Comparison of ENCODE assay signal across 12 cellular contexts in genomic region chr10:90418869-90419652, GRCh38.
DNase-seq lines count a peak whose midpoint lies in the region; TF ChIP-seq lines count a peak whose summit lies in the region.
"Had no signal": no experiment of that assay in that cellular context is flagged by ENCODE, and none has a peak within 500 bp of the region (broad histone marks: within the 10 kb centered on the region; RNA-seq: fewer than 3 reads in every experiment).

No MANE protein-coding gene starts in this region.

- H3K4me1 ChIP-seq in A673 (ENCODE audit: insufficient read depth, low read length, poor library complexity, severe bottlenecking) = no peaks in the 10 kb centered on the region
- H3K4me1 ChIP-seq: neural progenitor cell had no signal

- no TSS peak for BruUV-seq in A673 (replicated peaks; lab: Mats Ljungman, UMichigan)

- no peaks in the 10 kb centered on the region for H3K27me3 ChIP-seq in A673 (replicated peaks; ENCODE audit: insufficient read depth, low read depth, low read length, poor library complexity)
- H3K27me3 ChIP-seq: neural progenitor cell had no signal

- CTCF ChIA-PET in A673 (lab: Charles Lee) = no interaction called here

- intact Hi-C loops in A673 (cut with micrococcal nuclease; ENCODE audit: unreplicated experiment) = no loop called here

- DNase-seq in HS-27A (ENCODE audit: low read depth) (peak; percentile 42), T1000 (lab: John Stamatoyannopoulos, UW) (peak; percentile 27), foreskin fibroblast (peak; percentile 88 to 93), smooth muscle cell of the brain vasculature (ENCODE audit: low read depth, low spot score) (peak; percentile 55), KBM-7 (no peak), A673 (ENCODE audit: low spot score) (no peak), foreskin melanocyte (no peak)
- DNase-seq: activated CD4-positive, alpha-beta T cell treated with anti-CD3 and anti-CD28 coated beads, Interleukin-2, amount 50 U/mL, for 4 hours; effector CD8-positive, alpha-beta T cell; NCI-H524; stimulated activated CD4-positive, alpha-beta T cell treated with anti-CD3 and anti-CD28 coated beads, Interleukin-4, amount 100 ng/mL, for 24 hours had no signal

- H3K9me3 ChIP-seq in A673 (ENCODE audit: low read depth, low read length, poor library complexity, severe bottlenecking) = no peaks in the 10 kb centered on the region

- no peak for TF ChIP-seq CTCF in foreskin fibroblast (IDR thresholded peaks at IDR 0.05; ENCODE audit: low read depth, low read length)
- TF ChIP-seq CTCF in A673 (conservative IDR thresholded peaks at IDR 0.05; ENCODE audit: low read depth, low read length) = no peak

- H3K36me3 ChIP-seq in A673 (ENCODE audit: insufficient read depth, low read length, poor library complexity, severe bottlenecking) = no peaks in the 10 kb centered on the region
- H3K36me3 ChIP-seq: neural progenitor cell had no signal

- H3K4me3 ChIP-seq in foreskin fibroblast (ENCODE audit: low read depth in 1 of 2, low read length in 2 of 2) = no peak overlapping the region
- H3K4me3 ChIP-seq in A673 (ENCODE audit: low read depth, low read length, poor library complexity, severe bottlenecking) = no peak overlapping the region
- H3K4me3 ChIP-seq: neural progenitor cell had no signal

- POLR2A ChIA-PET in A673 (lab: Charles Lee; ENCODE audit: low non-redundant PET) = no interaction called here

- in situ Hi-C loops in KBM-7 (cut with MboI; ENCODE audit: low pct_unique_long_range_greater_than_20kb, low sequenced_read_pairs) = no loop called here

- no peak overlapping the region for H3K27ac ChIP-seq in A673 (ENCODE audit: low read depth, low read length, poor library complexity, severe bottlenecking)
- H3K27ac ChIP-seq: neural progenitor cell had no signal

Comparison
In these comparisons a context has a peak if more than half of its experiments do, and no peak if none do; other contexts are left out.
1. DNase-seq: peak in HS-27A (single experiment), T1000 (single experiment), foreskin fibroblast (2 of 2) and smooth muscle cell of the brain vasculature (single experiment); none in KBM-7 (single experiment), A673 (single experiment) and foreskin melanocyte (single experiment).